In genomic region chr17:67514998-67515397, GRCh38 we compare ENCODE assay signal across 1 cellular context.
TF ChIP-seq lines count a peak whose summit lies in the region.

No MANE protein-coding gene starts in this region.

TF ChIP-seq in GM23338, 12 proteins besides CTCF, POLR2A, EP300 and RAD21 (continued from another document):
- TF ChIP-seq ETS1 (IDR thresholded peaks at IDR 0.05) (no peak), ZNF114 (CRISPR knock-in tag; IDR thresholded peaks at IDR 0.05) (no peak), EZH2 (IDR thresholded peaks at IDR 0.05; ENCODE audit: low read depth, unreplicated experiment) (no peak)
